ENCODE assay signal across 9 cellular contexts in genomic region chrX:14899607-14900006, GRCh38. TPM values are rescaled to one million over a fixed set of nuclear protein-coding genes. Genes with fewer than 3 reads are reported as not detected.
DNase-seq lines count a peak whose midpoint lies in the region; ATAC-seq and TF ChIP-seq lines count a peak whose summit lies in the region.
"Had no signal": no experiment of that assay in that cellular context is flagged by ENCODE, and none has a peak within 500 bp of the region (broad histone marks: within the 10 kb centered on the region; RNA-seq: fewer than 3 reads in every experiment).

No MANE protein-coding gene starts in this region.

- intact Hi-C loops in left colon (cut with DNase I, micrococcal nuclease): no loop called here

- H3K4me3 ChIP-seq in fibroblast of villous mesenchyme (ENCODE audit: low read depth, low read length): no peak overlapping the region

- DNase-seq in COLO829 (ENCODE audit: low spot score) (peak; percentile 42), NCI-H226 (peak; percentile 73), fibroblast of villous mesenchyme (ENCODE audit: low read depth) (peak; percentile 50), medulla oblongata (ENCODE audit: extremely low spot score) (no peak), MV-4-11 (lab: John Stamatoyannopoulos, UW) (no peak), left colon (no peak), Ammon's horn (ENCODE audit: low spot score) (no peak)
- DNase-seq: substantia nigra had no signal

- ATAC-seq in GM21737 (IDR thresholded peaks at IDR 0.05; ENCODE audit: unreplicated experiment): peak; percentile 68
- no peak for ATAC-seq in left colon

- no peak for TF ChIP-seq CTCF in fibroblast of villous mesenchyme (IDR thresholded peaks at IDR 0.05; ENCODE audit: insufficient read depth, low read depth, low read length)

RNA-seq across cellular contexts. Expression of gene MOSPD2, which starts 26.4 kb away (rescaled TPM):
- total RNA-seq in fibroblast of villous mesenchyme: 22.9 and 61.3 TPM in 2 replicates
- 10 to 100 TPM in 1 of 2 donors, 1 to 10 TPM in 1; 7.6 to 10.9 TPM for total RNA-seq in left colon

RNA-seq across cellular contexts. Expression of gene FANCB, which starts 26.7 kb away (rescaled TPM):
- total RNA-seq in fibroblast of villous mesenchyme (8.4 and 17.3 TPM in 2 replicates), left colon (1 to 10 TPM; 1.2 to 1.8 TPM)

Comparison
In these comparisons a context has a peak if more than half of its experiments do, and no peak if none do; other contexts are left out.
1. DNase-seq: peak in COLO829 (single experiment), NCI-H226 (single experiment) and fibroblast of villous mesenchyme (single experiment); none in medulla oblongata (single experiment), MV-4-11 (single experiment), left colon (0 of 2) and Ammon's horn (single experiment).